In the genomic region with DNA sequence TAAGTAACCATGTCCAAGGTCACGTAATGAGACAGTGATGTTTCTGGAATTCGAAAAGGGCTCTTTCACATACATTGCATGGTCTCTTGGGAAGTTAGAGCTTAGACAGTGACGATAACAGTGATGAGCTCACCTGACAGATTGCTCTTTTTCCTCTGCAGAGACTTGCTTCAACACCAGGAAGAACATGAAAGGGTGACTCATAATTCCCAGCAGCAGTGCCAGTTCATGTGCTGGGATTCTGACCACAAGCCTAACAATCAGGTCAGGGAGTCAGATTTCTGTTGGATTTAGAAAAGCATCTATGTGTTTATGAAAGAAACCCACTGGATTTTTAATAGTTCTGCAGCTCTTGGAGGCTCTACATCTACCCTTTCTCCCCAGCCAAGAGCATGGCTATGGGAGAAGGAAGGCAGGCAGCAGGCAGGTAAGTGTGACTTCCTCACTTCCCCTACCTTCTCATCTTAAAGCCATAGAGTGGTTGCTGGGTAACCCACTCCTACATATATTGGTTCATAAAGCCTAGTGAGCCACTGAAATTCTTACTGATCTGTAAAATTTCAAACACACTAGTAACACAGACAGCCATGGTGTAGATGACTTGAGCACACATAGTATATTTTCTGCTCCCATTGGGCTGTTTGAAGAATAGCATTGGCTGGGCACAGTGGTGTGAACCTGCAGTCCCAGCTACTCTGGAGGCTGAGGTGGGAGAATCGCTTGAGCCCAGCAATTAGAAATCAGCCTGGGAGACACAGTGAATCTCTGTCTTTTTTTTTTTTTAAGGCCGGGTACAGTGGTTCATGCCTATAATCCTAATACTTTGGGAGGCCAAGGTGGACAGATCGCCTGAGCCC, we compare ENCODE assay signal across 1 cellular context.
TF ChIP-seq lines count a peak whose summit lies in the region.

No MANE protein-coding gene starts in this region.

TF ChIP-seq in HepG2, 621 proteins besides CTCF, POLR2A, EP300 and RAD21 (continued from another document and continues in another):
- TF ChIP-seq, protein P1, sequence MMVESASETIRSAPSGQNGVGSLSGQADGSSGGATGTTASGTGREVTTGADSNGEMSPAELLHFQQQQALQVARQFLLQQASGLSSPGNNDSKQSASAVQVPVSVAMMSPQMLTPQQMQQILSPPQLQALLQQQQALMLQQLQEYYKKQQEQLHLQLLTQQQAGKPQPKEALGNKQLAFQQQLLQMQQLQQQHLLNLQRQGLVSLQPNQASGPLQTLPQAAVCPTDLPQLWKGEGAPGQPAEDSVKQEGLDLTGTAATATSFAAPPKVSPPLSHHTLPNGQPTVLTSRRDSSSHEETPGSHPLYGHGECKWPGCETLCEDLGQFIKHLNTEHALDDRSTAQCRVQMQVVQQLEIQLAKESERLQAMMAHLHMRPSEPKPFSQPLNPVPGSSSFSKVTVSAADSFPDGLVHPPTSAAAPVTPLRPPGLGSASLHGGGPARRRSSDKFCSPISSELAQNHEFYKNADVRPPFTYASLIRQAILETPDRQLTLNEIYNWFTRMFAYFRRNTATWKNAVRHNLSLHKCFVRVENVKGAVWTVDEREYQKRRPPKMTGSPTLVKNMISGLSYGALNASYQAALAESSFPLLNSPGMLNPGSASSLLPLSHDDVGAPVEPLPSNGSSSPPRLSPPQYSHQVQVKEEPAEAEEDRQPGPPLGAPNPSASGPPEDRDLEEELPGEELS (CRISPR knock-in tag; IDR thresholded peaks at IDR 0.05): peak; percentile 49; the same call in 1 of the 2 replicates
- TF ChIP-seq ZNF501 (CRISPR knock-in tag; IDR thresholded peaks at IDR 0.05): peak; percentile 59; the same call in 1 of the 2 replicates
- no peak for TF ChIP-seq EED (CRISPR knock-in tag; IDR thresholded peaks at IDR 0.05)
- TF ChIP-seq IKZF1 (IDR thresholded peaks at IDR 0.05): no peak
- TF ChIP-seq ZNF652 (CRISPR knock-in tag; IDR thresholded peaks at IDR 0.05; ENCODE audit: borderline replicate concordance, low read depth): peak; percentile 58; the same call in 1 of the 2 replicates
- TF ChIP-seq ZMYM4 (CRISPR knock-in tag; IDR thresholded peaks at IDR 0.05): peak; percentile 63; the same call in 1 of the 2 replicates
- TF ChIP-seq ZNF33B (CRISPR knock-in tag; IDR thresholded peaks at IDR 0.05): no peak
- no peak for TF ChIP-seq BRF2 (CRISPR knock-in tag; IDR thresholded peaks at IDR 0.05)
- TF ChIP-seq ZSCAN9 (CRISPR knock-in tag; IDR thresholded peaks at IDR 0.05; ENCODE audit: borderline replicate concordance): peak; percentile 92; the same call in 1 of the 2 replicates
- TF ChIP-seq, protein P2, sequence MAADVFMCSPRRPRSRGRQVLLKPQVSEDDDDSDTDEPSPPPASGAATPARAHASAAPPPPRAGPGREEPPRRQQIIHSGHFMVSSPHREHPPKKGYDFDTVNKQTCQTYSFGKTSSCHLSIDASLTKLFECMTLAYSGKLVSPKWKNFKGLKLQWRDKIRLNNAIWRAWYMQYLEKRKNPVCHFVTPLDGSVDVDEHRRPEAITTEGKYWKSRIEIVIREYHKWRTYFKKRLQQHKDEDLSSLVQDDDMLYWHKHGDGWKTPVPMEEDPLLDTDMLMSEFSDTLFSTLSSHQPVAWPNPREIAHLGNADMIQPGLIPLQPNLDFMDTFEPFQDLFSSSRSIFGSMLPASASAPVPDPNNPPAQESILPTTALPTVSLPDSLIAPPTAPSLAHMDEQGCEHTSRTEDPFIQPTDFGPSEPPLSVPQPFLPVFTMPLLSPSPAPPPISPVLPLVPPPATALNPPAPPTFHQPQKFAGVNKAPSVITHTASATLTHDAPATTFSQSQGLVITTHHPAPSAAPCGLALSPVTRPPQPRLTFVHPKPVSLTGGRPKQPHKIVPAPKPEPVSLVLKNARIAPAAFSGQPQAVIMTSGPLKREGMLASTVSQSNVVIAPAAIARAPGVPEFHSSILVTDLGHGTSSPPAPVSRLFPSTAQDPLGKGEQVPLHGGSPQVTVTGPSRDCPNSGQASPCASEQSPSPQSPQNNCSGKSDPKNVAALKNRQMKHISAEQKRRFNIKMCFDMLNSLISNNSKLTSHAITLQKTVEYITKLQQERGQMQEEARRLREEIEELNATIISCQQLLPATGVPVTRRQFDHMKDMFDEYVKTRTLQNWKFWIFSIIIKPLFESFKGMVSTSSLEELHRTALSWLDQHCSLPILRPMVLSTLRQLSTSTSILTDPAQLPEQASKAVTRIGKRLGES (CRISPR knock-in tag; IDR thresholded peaks at IDR 0.05; ENCODE audit: borderline replicate concordance): no peak
- TF ChIP-seq, protein P3, sequence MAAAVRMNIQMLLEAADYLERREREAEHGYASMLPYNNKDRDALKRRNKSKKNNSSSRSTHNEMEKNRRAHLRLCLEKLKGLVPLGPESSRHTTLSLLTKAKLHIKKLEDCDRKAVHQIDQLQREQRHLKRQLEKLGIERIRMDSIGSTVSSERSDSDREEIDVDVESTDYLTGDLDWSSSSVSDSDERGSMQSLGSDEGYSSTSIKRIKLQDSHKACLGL (CRISPR knock-in tag; IDR thresholded peaks at IDR 0.05): no peak
- TF ChIP-seq HMG20A (CRISPR knock-in tag; IDR thresholded peaks at IDR 0.05; ENCODE audit: borderline replicate concordance): peak; percentile 96
- peak; percentile 53; the same call in 1 of the 2 replicates for TF ChIP-seq XBP1 (CRISPR knock-in tag; IDR thresholded peaks at IDR 0.05)
- TF ChIP-seq MIER2 (CRISPR knock-in tag; IDR thresholded peaks at IDR 0.05): 0 out of 2 replicates have a peak, but pooled peaks have one; percentile 57
- no peak for TF ChIP-seq FOXC1 (CRISPR knock-in tag; IDR thresholded peaks at IDR 0.05; ENCODE audit: borderline replicate concordance)
- TF ChIP-seq MED8 (CRISPR knock-in tag; IDR thresholded peaks at IDR 0.05; ENCODE audit: insufficient replicate concordance): no peak
- TF ChIP-seq ZFP91 (CRISPR knock-in tag; IDR thresholded peaks at IDR 0.05; ENCODE audit: borderline replicate concordance): no peak
- TF ChIP-seq MEF2D (CRISPR knock-in tag; IDR thresholded peaks at IDR 0.05): no peak; the same call in 1 of the 2 replicates
- no peak for TF ChIP-seq HNRNPK (IDR thresholded peaks at IDR 0.05; ENCODE audit: low read depth, low read length, poor library complexity, severe bottlenecking)
- no peak for TF ChIP-seq HCFC1 (IDR thresholded peaks at IDR 0.05; ENCODE audit: low read depth, low read length)
- TF ChIP-seq ZBTB10 (CRISPR knock-in tag; IDR thresholded peaks at IDR 0.05; ENCODE audit: borderline replicate concordance): no peak
- peak; percentile 59; the same call in 1 of the 2 replicates for TF ChIP-seq ZBED4 (CRISPR knock-in tag; IDR thresholded peaks at IDR 0.05; ENCODE audit: borderline replicate concordance)
- no peak for TF ChIP-seq TRIM22 (IDR thresholded peaks at IDR 0.05)
- TF ChIP-seq DR1 (CRISPR knock-in tag; IDR thresholded peaks at IDR 0.05): no peak
- TF ChIP-seq BRCA1 (CRISPR knock-in tag; IDR thresholded peaks at IDR 0.05): no peak; the same call in 1 of the 2 replicates
- no peak for TF ChIP-seq SP140L (CRISPR knock-in tag; IDR thresholded peaks at IDR 0.05; ENCODE audit: borderline replicate concordance)
- TF ChIP-seq KLF6 (CRISPR knock-in tag; IDR thresholded peaks at IDR 0.05): peak; percentile 71; the same call in 1 of the 2 replicates
- TF ChIP-seq ZNF337 (CRISPR knock-in tag; IDR thresholded peaks at IDR 0.05; ENCODE audit: borderline replicate concordance, low read depth): no peak
- TF ChIP-seq RXRB (CRISPR knock-in tag; IDR thresholded peaks at IDR 0.05; ENCODE audit: borderline replicate concordance): peak; percentile 90
- TF ChIP-seq, protein P4, sequence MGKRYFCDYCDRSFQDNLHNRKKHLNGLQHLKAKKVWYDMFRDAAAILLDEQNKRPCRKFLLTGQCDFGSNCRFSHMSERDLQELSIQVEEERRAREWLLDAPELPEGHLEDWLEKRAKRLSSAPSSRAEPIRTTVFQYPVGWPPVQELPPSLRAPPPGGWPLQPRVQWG (CRISPR knock-in tag; IDR thresholded peaks at IDR 0.05; ENCODE audit: borderline replicate concordance, low read depth): no peak
- no peak for TF ChIP-seq MYNN (CRISPR knock-in tag; IDR thresholded peaks at IDR 0.05; ENCODE audit: low read depth)
- no peak for TF ChIP-seq ZNF75D (CRISPR knock-in tag; IDR thresholded peaks at IDR 0.05; ENCODE audit: borderline replicate concordance)
- no peak for TF ChIP-seq EEA1 (CRISPR knock-in tag; IDR thresholded peaks at IDR 0.05; ENCODE audit: borderline replicate concordance)
- TF ChIP-seq ZNF383 (CRISPR knock-in tag; IDR thresholded peaks at IDR 0.05; ENCODE audit: borderline replicate concordance): no peak
- no peak for TF ChIP-seq TCF12 (IDR thresholded peaks at IDR 0.05)
- no peak for TF ChIP-seq TCF12 (CRISPR knock-in tag; IDR thresholded peaks at IDR 0.05)
